Comparison of ENCODE assay signal across 1 cellular context in genomic region chr16:50261707-50262235, GRCh38.
TF ChIP-seq lines count a peak whose summit lies in the region.

No MANE protein-coding gene starts in this region.

TF ChIP-seq in H1, 55 proteins besides CTCF, POLR2A, EP300 and RAD21 (continued from another document):
- TF ChIP-seq CHD7 (IDR thresholded peaks at IDR 0.05; ENCODE audit: insufficient replicate concordance, low read length) = no peak
- no peak for TF ChIP-seq KDM4A (IDR thresholded peaks at IDR 0.05; ENCODE audit: low read depth, low read length, severe bottlenecking)
- TF ChIP-seq TCF12 (IDR thresholded peaks at IDR 0.05; ENCODE audit: low read depth, low read length) = no peak
- TF ChIP-seq BACH1 (IDR thresholded peaks at IDR 0.05; ENCODE audit: low read length) = no peak
- TF ChIP-seq SAP30 (IDR thresholded peaks at IDR 0.05; ENCODE audit: insufficient read depth, insufficient replicate concordance, low read length) = no peak
- no peak for TF ChIP-seq YY1 (IDR thresholded peaks at IDR 0.05; ENCODE audit: low read depth, low read length)
- TF ChIP-seq TAF7 (optimal IDR thresholded peaks at IDR 0.05; ENCODE audit: borderline replicate concordance, low read depth, low read length) = no peak
- TF ChIP-seq BRCA1 (IDR thresholded peaks at IDR 0.05; ENCODE audit: low read depth, low read length) = no peak
- TF ChIP-seq FOSL1 (IDR thresholded peaks at IDR 0.05; ENCODE audit: insufficient read depth, low read depth, low read length) = no peak
- TF ChIP-seq NRF1 (IDR thresholded peaks at IDR 0.05; ENCODE audit: low read depth, low read length) = no peak
- TF ChIP-seq MAX (IDR thresholded peaks at IDR 0.05) = no peak
- TF ChIP-seq SIRT6 (IDR thresholded peaks at IDR 0.05; ENCODE audit: low read length) = no peak
- TF ChIP-seq ATF3 (IDR thresholded peaks at IDR 0.05; ENCODE audit: insufficient read depth, low read depth, low read length) = no peak
- no peak for TF ChIP-seq GABPA (IDR thresholded peaks at IDR 0.05; ENCODE audit: borderline replicate concordance, insufficient read depth, low read length)
- TF ChIP-seq SIX5 (IDR thresholded peaks at IDR 0.05; ENCODE audit: low read depth, low read length) = no peak
